In genomic region chr6:7260291-7261029, GRCh38 we compare ENCODE assay signal across 8 cellular contexts. TPM values are rescaled to one million over a fixed set of nuclear protein-coding genes. Genes with fewer than 3 reads are reported as not detected.
DNase-seq lines count a peak whose midpoint lies in the region; ATAC-seq and TF ChIP-seq lines count a peak whose summit lies in the region.

No MANE protein-coding gene starts in this region.

- no TSS peak for BruUV-seq in PC-9 (replicated peaks; lab: Mats Ljungman, UMichigan)

- no peaks in the 10 kb centered on the region for H3K79me2 ChIP-seq in PC-9 (ENCODE audit: low read depth)
- no peaks in the 10 kb centered on the region for H3K79me2 ChIP-seq in fibroblast of lung (ENCODE audit: control insufficient read depth, insufficient read depth, low read length)
- no peaks in the 10 kb centered on the region for H3K79me2 ChIP-seq in osteoblast (ENCODE audit: insufficient read depth, low read length)

- no peak overlapping the region for H3K9ac ChIP-seq in fibroblast of lung (ENCODE audit: insufficient read depth, low read length)

- H3K4me2 ChIP-seq in PC-9 (peak overlapping the region; percentile 85), fibroblast of lung (ENCODE audit: extremely low read depth, insufficient read depth, low read length) (peak overlapping the region; percentile 83), osteoblast (ENCODE audit: insufficient read depth, low read length) (peak overlapping the region; percentile 85)

- H3K36me3 ChIP-seq in GM06990 (ENCODE audit: control insufficient read depth, insufficient read depth, low read length) (no peaks in the 10 kb centered on the region), PC-9 (ENCODE audit: low read depth) (no peaks in the 10 kb centered on the region), fibroblast of lung (ENCODE audit: control insufficient read depth, insufficient read depth, low read length) (no peaks in the 10 kb centered on the region), osteoblast (ENCODE audit: insufficient read depth, low read length) (no peaks in the 10 kb centered on the region)

- H2AFZ ChIP-seq in PC-9: peak overlapping the region; percentile 93
- peak overlapping the region; percentile 98 for H2AFZ ChIP-seq in fibroblast of lung (ENCODE audit: low read length)
- H2AFZ ChIP-seq in osteoblast (ENCODE audit: low read length): peak overlapping the region; percentile 99

- H3K9me2 ChIP-seq in PC-9 (ENCODE audit: insufficient read depth): no peaks in the 10 kb centered on the region

- CTCF ChIA-PET in PC-9 (lab: Charles Lee): interaction anchor here (1.0 kb wide), 1 partner anchor 17 kb away, joined by 9 read pairs; no protein-coding TSS in a partner anchor

- H3K27me3 ChIP-seq in GM06990 (replicated peaks; ENCODE audit: control insufficient read depth, insufficient read depth, low read length): no peaks in the 10 kb centered on the region
- H3K27me3 ChIP-seq in PC-9 (ENCODE audit: insufficient read depth, low read depth): no peaks in the 10 kb centered on the region
- H3K27me3 ChIP-seq in fibroblast of lung (ENCODE audit: control insufficient read depth, insufficient read depth, low read length): no peaks in the 10 kb centered on the region
- no peaks in the 10 kb centered on the region for H3K27me3 ChIP-seq in osteoblast (ENCODE audit: insufficient read depth, low read length)

- ATAC-seq in GM18498 (IDR thresholded peaks at IDR 0.05; ENCODE audit: unreplicated experiment): no peak
- ATAC-seq in HG03045 (IDR thresholded peaks at IDR 0.05; ENCODE audit: unreplicated experiment): no peak

- H3K27ac ChIP-seq in PC-9: no peak overlapping the region; the same call in 1 of the 2 replicates
- H3K27ac ChIP-seq in fibroblast of lung (ENCODE audit: insufficient read depth, low read length): peak overlapping the region; percentile 54
- no peak overlapping the region for H3K27ac ChIP-seq in osteoblast (ENCODE audit: low read depth, low read length)

- no peaks in the 10 kb centered on the region for H3F3A ChIP-seq in PC-9 (ENCODE audit: insufficient read depth, low read depth)

- H4K20me1 ChIP-seq in PC-9 (ENCODE audit: insufficient read depth) (no peaks in the 10 kb centered on the region), fibroblast of lung (ENCODE audit: control insufficient read depth, extremely low read depth, insufficient read depth, low read length) (no peaks in the 10 kb centered on the region), osteoblast (ENCODE audit: insufficient read depth, low read length) (no peaks in the 10 kb centered on the region)

- in situ Hi-C loops in GM13977 (cut with MboI; ENCODE audit: low pct_unique_long_range_greater_than_20kb, low sequenced_read_pairs, unreplicated experiment): no loop called here

- POLR2A ChIA-PET in PC-9 (lab: Charles Lee; ENCODE audit: unreplicated experiment): no interaction called here

- no peaks in the 10 kb centered on the region for H3K9me3 ChIP-seq in PC-9 (ENCODE audit: insufficient read depth, low read depth)
- no peaks in the 10 kb centered on the region for H3K9me3 ChIP-seq in fibroblast of lung (ENCODE audit: control insufficient read depth, insufficient read depth, low read depth, low read length)
- H3K9me3 ChIP-seq in osteoblast (ENCODE audit: low read depth, low read length): peaks cover 3% of the 10 kb centered on the region

- intact Hi-C loops in PC-9 (cut with micrococcal nuclease; ENCODE audit: unreplicated experiment): loop anchor here (10.0 kb wide), 1 partner anchor 804 kb away; the partner anchor contains the start of gene BLOC1S5

- H3K4me3 ChIP-seq in GM06990 (replicated peaks; ENCODE audit: low read depth, low read length) (peak overlapping the region; percentile 60), PC-9 (peak overlapping the region; percentile 62; the same call in 1 of the 2 replicates), fibroblast of lung (replicated peaks in 1 of 4; ENCODE audit: control extremely low read depth in 1 of 4, insufficient read depth in 1 of 4, low read depth in 3 of 4, low read length in 4 of 4) (peak overlapping the region; percentile 61 to 69 (median 64)), osteoblast (ENCODE audit: insufficient read depth, low read length) (peak overlapping the region; percentile 87)

- H3K4me1 ChIP-seq in PC-9 (replicated peaks; ENCODE audit: insufficient read depth) (peaks cover 7% of the 10 kb centered on the region), fibroblast of lung (ENCODE audit: control insufficient read depth, extremely low read depth, insufficient read depth, low read length) (peaks cover 4% of the 10 kb centered on the region), osteoblast (ENCODE audit: insufficient read depth, low read length) (no peaks in the 10 kb centered on the region)

- TF ChIP-seq CTCF in GM06990 (IDR thresholded peaks at IDR 0.05; ENCODE audit: insufficient read depth, low read length, poor library complexity, severe bottlenecking) (no peak), PC-9 (conservative IDR thresholded peaks at IDR 0.05) (no peak), fibroblast of lung (conservative IDR thresholded peaks at IDR 0.05 in 1 of 2, IDR thresholded peaks at IDR 0.05 in 1 of 2; ENCODE audit: low read depth in 1 of 2, low read length in 2 of 2) (no peak), osteoblast (IDR thresholded peaks at IDR 0.05; ENCODE audit: extremely low read depth, low read depth, low read length) (no peak), GM13977 (IDR thresholded peaks at IDR 0.05; ENCODE audit: extremely low read depth, insufficient read depth, missing control alignments) (no peak)

- no peak for DNase-seq in GM06990 (ENCODE audit: extremely low read depth, insufficient read length)
- DNase-seq in PC-9: no peak
- no peak for DNase-seq in fibroblast of lung (ENCODE audit: low read depth in 2 of 2)
- DNase-seq in osteoblast (ENCODE audit: insufficient read length, low spot score, missing footprints): peak; percentile 77
- no peak for DNase-seq in GM19238 (ENCODE audit: insufficient read length, low spot score)
- no peak for DNase-seq in GM13977 (ENCODE audit: low spot score)

RNA-seq across cellular contexts. Expression of gene SSR1, which starts 52.5 kb away (rescaled TPM):
- total RNA-seq in PC-9 (2021) (104 and 118 TPM in 2 replicates), fibroblast of lung (55.7 and 65.6 TPM in 2 replicates), osteoblast (89.4 and 108 TPM in 2 replicates)
- 237 and 266 TPM in 2 replicates for polyA plus RNA-seq in fibroblast of lung
- 133 and 171 TPM in 2 replicates for polyA plus RNA-seq in fibroblast of lung (2012)
- polyA minus RNA-seq in fibroblast of lung (ENCODE audit: low replicate concordance): 35.8 and 55.1 TPM in 2 replicates
